Comparison of ENCODE assay signal across 1 cellular context in the genomic region with DNA sequence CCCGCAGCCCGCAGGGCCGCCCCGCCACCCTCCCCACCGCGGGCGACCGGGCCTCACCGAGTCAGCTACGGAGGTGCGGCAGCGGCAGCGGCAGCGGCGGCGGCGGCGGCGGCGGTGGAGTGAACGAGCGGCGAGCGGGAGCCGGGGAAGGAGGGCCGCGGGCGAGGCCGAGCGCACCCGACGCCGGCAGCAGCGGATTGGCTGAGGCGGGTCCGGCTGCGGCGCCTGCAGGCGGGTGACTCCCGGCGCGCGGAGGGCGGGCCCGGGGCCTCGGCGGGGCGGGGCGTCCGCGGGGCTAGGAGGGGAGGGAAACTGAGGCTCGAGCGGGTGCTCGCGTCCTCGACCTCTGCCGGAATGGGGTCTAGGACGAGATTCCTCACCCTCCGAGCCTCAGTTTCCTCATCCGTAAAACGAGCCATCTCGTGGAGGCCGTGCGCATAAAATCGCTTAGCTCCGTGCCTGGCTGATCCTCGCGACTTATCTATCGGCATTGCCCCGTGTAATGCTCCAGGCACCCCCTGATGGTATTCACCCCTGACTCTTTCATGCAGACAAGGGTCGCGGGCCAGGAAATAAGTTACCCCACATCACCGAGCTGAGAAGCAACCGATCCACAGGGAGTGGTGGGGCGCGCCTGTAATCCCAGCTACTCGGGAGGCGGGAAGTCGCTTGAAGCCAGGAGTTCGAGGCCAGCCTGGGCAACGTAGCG.
TF ChIP-seq lines count a peak whose summit lies in the region.

CPT1A (minus strand) TSS at position 199 of the 709 bp plus-strand sequence. CDS start 26,442 bp downstream, outside the sequence.

TF ChIP-seq in liver, 16 proteins besides CTCF, POLR2A, EP300 and RAD21 (continued from another document):
- TF ChIP-seq EGR1 (IDR thresholded peaks at IDR 0.05; ENCODE audit: low read depth in 2 of 2): no peak
- no peak for TF ChIP-seq GABPA (IDR thresholded peaks at IDR 0.05 in 1 of 2, conservative IDR thresholded peaks at IDR 0.05 in 1 of 2)
- no peak for TF ChIP-seq NR2F2 (IDR thresholded peaks at IDR 0.05)
- TF ChIP-seq FOXA1 (IDR thresholded peaks at IDR 0.05): no peak
- no peak for TF ChIP-seq TAF1 (conservative IDR thresholded peaks at IDR 0.05)
- TF ChIP-seq HNF4A (conservative IDR thresholded peaks at IDR 0.05): no peak
